Comparison of ENCODE assay signal across 17 cellular contexts in genomic region chr14:97361181-97361580, GRCh38.
A peak's percentile ranks its signal among the peaks of the same experiment; 100 is the strongest.
DNase-seq lines count a peak whose midpoint lies in the region; TF ChIP-seq lines count a peak whose summit lies in the region.
"Had no signal": no experiment of that assay in that cellular context is flagged by ENCODE, and none has a peak within 500 bp of the region (broad histone marks: within the 10 kb centered on the region; RNA-seq: fewer than 3 reads in every experiment).

No MANE protein-coding gene starts in this region.

- H3K36me3 Mint-ChIP-seq in activated CD4-positive, alpha-beta T cell treated with anti-CD3 and anti-CD28 coated beads, Interleukin-2, amount 10 ng/mL, durations not matched to agents 24 days and 14 days (ENCODE audit: low read depth): no peaks in the 10 kb centered on the region
- H3K36me3 Mint-ChIP-seq: CD8-positive, alpha-beta T cell had no signal

- no peaks in the 10 kb centered on the region for H3K36me3 ChIP-seq in neural cell (ENCODE audit: insufficient read depth, low read length)
- H3K36me3 ChIP-seq: BLaER1 treated with 17β-estradiol and CSF1 and Interleukin-3, amounts not matched to agents 10 nM and 100 nM had no signal

- TF ChIP-seq RAD21 in neural cell (conservative IDR thresholded peaks at IDR 0.05): no peak

- TF ChIP-seq EP300 in neural cell (conservative IDR thresholded peaks at IDR 0.05; ENCODE audit: poor library complexity, severe bottlenecking): no peak

- no peaks in the 10 kb centered on the region for H3K4me1 Mint-ChIP-seq in activated CD4-positive, alpha-beta T cell treated with anti-CD3 and anti-CD28 coated beads, Interleukin-2, amount 10 ng/mL, durations not matched to agents 24 days and 14 days
- H3K4me1 Mint-ChIP-seq: B cell had no signal

- H3K4me3 Mint-ChIP-seq in activated CD4-positive, alpha-beta T cell treated with anti-CD3 and anti-CD28 coated beads, Interleukin-2, amount 10 ng/mL, durations not matched to agents 24 days and 14 days: no peak overlapping the region
- H3K4me3 Mint-ChIP-seq: B cell; CD4-positive, alpha-beta T cell; CD8-positive, alpha-beta T cell had no signal

- no peaks in the 10 kb centered on the region for H4K20me1 ChIP-seq in neural cell (ENCODE audit: insufficient read depth)
- H4K20me1 ChIP-seq: BLaER1 treated with 17β-estradiol and CSF1 and Interleukin-3, amounts not matched to agents 10 nM and 100 nM had no signal

- H3K9me2 ChIP-seq in neural cell (ENCODE audit: insufficient read depth, low read length): no peaks in the 10 kb centered on the region

- H2AFZ ChIP-seq in neural cell (ENCODE audit: low read depth, low read length): no peak overlapping the region

- no peak overlapping the region for H3K4me3 ChIP-seq in neural cell (ENCODE audit: low read length)
- H3K4me3 ChIP-seq: A549; BLaER1 treated with 17β-estradiol and CSF1 and Interleukin-3, amounts not matched to agents 10 nM and 100 nM had no signal

- H3K27me3 ChIP-seq in neural cell (ENCODE audit: insufficient read depth, low read depth, low read length): no peaks in the 10 kb centered on the region
- H3K27me3 ChIP-seq: BLaER1 treated with 17β-estradiol and CSF1 and Interleukin-3, amounts not matched to agents 10 nM and 100 nM had no signal

- no peak overlapping the region for H3K4me2 ChIP-seq in neural cell (ENCODE audit: low read length)
- H3K4me2 ChIP-seq: A549; BLaER1 treated with 17β-estradiol and CSF1 and Interleukin-3, amounts not matched to agents 10 nM and 100 nM had no signal

- H3K27me3 Mint-ChIP-seq in activated CD4-positive, alpha-beta T cell treated with anti-CD3 and anti-CD28 coated beads, Interleukin-2, amount 10 ng/mL, durations not matched to agents 24 days and 14 days: peaks cover 4% of the 10 kb centered on the region
- H3K27me3 Mint-ChIP-seq: B cell; CD4-positive, alpha-beta T cell had no signal

- no peaks in the 10 kb centered on the region for H3K79me2 ChIP-seq in neural cell (replicated peaks; ENCODE audit: insufficient read depth, low read length)

- H3K9ac ChIP-seq in neural cell (ENCODE audit: low read length): no peak overlapping the region
- H3K9ac ChIP-seq: BLaER1 treated with 17β-estradiol and CSF1 and Interleukin-3, amounts not matched to agents 10 nM and 100 nM had no signal

- peaks cover 6% of the 10 kb centered on the region for H3K9me3 Mint-ChIP-seq in activated CD4-positive, alpha-beta T cell treated with anti-CD3 and anti-CD28 coated beads, Interleukin-2, amount 10 ng/mL, durations not matched to agents 24 days and 14 days
- H3K9me3 Mint-ChIP-seq: CD4-positive, alpha-beta T cell; CD8-positive, alpha-beta T cell had no signal

- H3K27ac Mint-ChIP-seq in activated CD4-positive, alpha-beta T cell treated with anti-CD3 and anti-CD28 coated beads, Interleukin-2, amount 10 ng/mL, durations not matched to agents 24 days and 14 days: no peak overlapping the region
- H3K27ac Mint-ChIP-seq: B cell; CD4-positive, alpha-beta T cell; CD8-positive, alpha-beta T cell had no signal

- no peak for TF ChIP-seq CTCF in neural cell (IDR thresholded peaks at IDR 0.05; ENCODE audit: poor library complexity, severe bottlenecking)

- no peaks in the 10 kb centered on the region for H3F3A ChIP-seq in neural cell (ENCODE audit: insufficient read depth, low read length, poor library complexity, severe bottlenecking)

- intact Hi-C loops in activated CD4-positive, alpha-beta T cell treated with anti-CD3 and anti-CD28 coated beads, Interleukin-2, amount 10 ng/mL, durations not matched to agents 24 days and 14 days (cut with micrococcal nuclease): no loop called here

- peak overlapping the region; percentile 58 for H3K27ac ChIP-seq in neural cell (ENCODE audit: low read length)
- H3K27ac ChIP-seq: 22Rv1; A549; BLaER1 treated with 17β-estradiol and CSF1 and Interleukin-3, amounts not matched to agents 10 nM and 100 nM; C4-2B had no signal

- H3K9me3 ChIP-seq in neural cell (ENCODE audit: low read length): no peaks in the 10 kb centered on the region
- H3K9me3 ChIP-seq: A549; BLaER1 treated with 17β-estradiol and CSF1 and Interleukin-3, amounts not matched to agents 10 nM and 100 nM; Caco-2 had no signal

- DNase-seq in NCI-H748 (lab: John Stamatoyannopoulos, UW; ENCODE audit: unreplicated experiment): peak; percentile 23
- DNase-seq in NCI-H748 treated with DMSO at 0.1 percent for 48 hours (lab: John Stamatoyannopoulos, UW): no peak
- DNase-seq in activated CD4-positive, alpha-beta T cell treated with anti-CD3 and anti-CD28 coated beads for 4 hours: no peak
- DNase-seq in activated CD4-positive, alpha-beta T cell treated with anti-CD3 and anti-CD28 coated beads, Interleukin-2, amount 10 ng/mL, durations not matched to agents 24 days and 14 days: no peak
- DNase-seq: AML-193; Caco-2; Calu3; CD4-positive, alpha-beta T cell; CD8-positive, alpha-beta T cell; DMS79 treated with DMSO at 0.1 percent for 48 hours; GF-D8 had no signal

TF ChIP-seq in neural cell, 6 proteins besides CTCF, POLR2A, EP300 and RAD21:
- TF ChIP-seq SMC3 (conservative IDR thresholded peaks at IDR 0.05; ENCODE audit: poor library complexity) (no peak), REST (IDR thresholded peaks at IDR 0.05; ENCODE audit: borderline replicate concordance) (no peak), MXI1 (conservative IDR thresholded peaks at IDR 0.05; ENCODE audit: poor library complexity, severe bottlenecking) (no peak), POLR2AphosphoS5 (IDR thresholded peaks at IDR 0.05) (no peak), TAF1 (IDR thresholded peaks at IDR 0.05; ENCODE audit: low read depth) (no peak), EZH2 (IDR thresholded peaks at IDR 0.05; ENCODE audit: borderline replicate concordance, insufficient read depth, low read length, poor library complexity, severe bottlenecking) (no peak)
TF ChIP-seq in neural cell: peak in this region for 0.
